In genomic region chr11:65470433-65470832, GRCh38 we compare ENCODE assay signal across 2 cellular contexts.
TF ChIP-seq lines count a peak whose summit lies in the region.

No MANE protein-coding gene starts in this region.

TF ChIP-seq in SK-N-SH, 30 proteins besides CTCF, POLR2A, EP300 and RAD21 (continued from another document):
- TF ChIP-seq ZBTB33 (IDR thresholded peaks at IDR 0.05; ENCODE audit: borderline replicate concordance, low read depth) (no peak), GABPA (IDR thresholded peaks at IDR 0.05; ENCODE audit: low read depth) (no peak), MXI1 (IDR thresholded peaks at IDR 0.05; ENCODE audit: low read depth, low read length) (no peak), NRF1 (IDR thresholded peaks at IDR 0.05; ENCODE audit: low read depth, low read length) (no peak), CHD2 (IDR thresholded peaks at IDR 0.05; ENCODE audit: low read length, partially characterized antibody) (no peak), RFX5 (IDR thresholded peaks at IDR 0.05; ENCODE audit: low read length) (no peak)
TF ChIP-seq in SK-N-SH: peak in this region for 0.

TF ChIP-seq in SK-N-SH treated with all-trans-retinoic acid at 6 μM for 48 hours, 23 proteins besides CTCF, POLR2A, EP300 and RAD21 (continued from another document):
- TF ChIP-seq TSHZ2 (CRISPR knock-in tag; IDR thresholded peaks at IDR 0.05): no peak
- no peak for TF ChIP-seq PPARA (CRISPR knock-in tag; IDR thresholded peaks at IDR 0.05; ENCODE audit: borderline replicate concordance)
- TF ChIP-seq TOX (CRISPR knock-in tag; IDR thresholded peaks at IDR 0.05; ENCODE audit: borderline replicate concordance): no peak
- no peak for TF ChIP-seq ISL1 (CRISPR knock-in tag; IDR thresholded peaks at IDR 0.05)
- TF ChIP-seq TCF4 (CRISPR knock-in tag; IDR thresholded peaks at IDR 0.05; ENCODE audit: borderline replicate concordance): no peak
- TF ChIP-seq ESRRG (CRISPR knock-in tag; IDR thresholded peaks at IDR 0.05): no peak
TF ChIP-seq in SK-N-SH treated with all-trans-retinoic acid at 6 μM for 48 hours: peak in this region for 0.
